In genomic region chr16:1338119-1338730, GRCh38 we compare ENCODE assay signal across 1 cellular context.
TF ChIP-seq lines count a peak whose summit lies in the region.

No MANE protein-coding gene starts in this region.

TF ChIP-seq in IMR-90, 13 proteins besides CTCF, POLR2A, EP300 and RAD21 (continued from another document):
- TF ChIP-seq ELK1 (IDR thresholded peaks at IDR 0.05; ENCODE audit: borderline replicate concordance, low read depth, low read length) (no peak), RFX5 (IDR thresholded peaks at IDR 0.05; ENCODE audit: low read depth, low read length) (no peak), FOS (IDR thresholded peaks at IDR 0.05; ENCODE audit: low read depth, low read length) (no peak)
